In genomic region chr11:26842458-26842841, GRCh38 we compare ENCODE assay signal across 20 cellular contexts.
A peak's percentile ranks its signal among the peaks of the same experiment; 100 is the strongest.
DNase-seq lines count a peak whose midpoint lies in the region; ATAC-seq and TF ChIP-seq lines count a peak whose summit lies in the region.
"Had no signal": no experiment of that assay in that cellular context is flagged by ENCODE, and none has a peak within 500 bp of the region (broad histone marks: within the 10 kb centered on the region; RNA-seq: fewer than 3 reads in every experiment).

No MANE protein-coding gene starts in this region.

- no peaks in the 10 kb centered on the region for H3K36me3 ChIP-seq in ACC112 (ENCODE audit: insufficient read depth, low read length)
- no peaks in the 10 kb centered on the region for H3K36me3 ChIP-seq in adipocyte (ENCODE audit: control insufficient read depth, insufficient read depth, low read length, severe bottlenecking)
- H3K36me3 ChIP-seq in rectal smooth muscle tissue (ENCODE audit: control insufficient read depth, insufficient read depth, low read length): no peaks in the 10 kb centered on the region

- H3K9ac ChIP-seq in adipocyte (ENCODE audit: low read length) (peak overlapping the region; percentile 73), rectal smooth muscle tissue (ENCODE audit: low read length) (no peak overlapping the region)

- no peaks in the 10 kb centered on the region for H3K79me2 ChIP-seq in ACC112 (ENCODE audit: control insufficient read depth, insufficient read depth, low read length, unreplicated experiment)

- DNase-seq in adipocyte (ENCODE audit: low read depth) (peak; percentile 70), fibroblast of the aortic adventitia (ENCODE audit: low read depth) (peak; percentile 84), NCI-H2227 (lab: John Stamatoyannopoulos, UW; ENCODE audit: unreplicated experiment) (no peak), Kasumi-1 (lab: John Stamatoyannopoulos, UW) (no peak)
- DNase-seq: activated CD4-positive, alpha-beta T cell treated with anti-CD3 and anti-CD28 coated beads, Interleukin-2, amount 50 U/mL, for 1 hour; activated T-cell treated with anti-CD3 and anti-CD28 coated beads, Interleukin-2, amount 50 U/mL, for 48 hours; COR-L47; dermis blood vessel endothelial cell; GF-D8; H9; Karpas-422; NCI-H2029 treated with DMSO at 0.1 percent for 48 hours; NCI-H748 treated with DMSO at 0.1 percent for 48 hours; stimulated activated naive CD4-positive, alpha-beta T cell; T-helper 17 cell had no signal

- no peaks in the 10 kb centered on the region for H3K9me3 ChIP-seq in adipocyte (ENCODE audit: control insufficient read depth, low read length)
- H3K9me3 ChIP-seq: A549 had no signal

- H3K4me3 ChIP-seq in ACC112 (ENCODE audit: low read depth, low read length): 0 out of 2 replicates have a peak overlapping the region, but pooled peaks have one; percentile 2
- peak overlapping the region; percentile 33 for H3K4me3 ChIP-seq in adipocyte (ENCODE audit: low read length)
- H3K4me3 ChIP-seq in fibroblast of the aortic adventitia (ENCODE audit: low read depth, low read length): no peak overlapping the region
- no peak overlapping the region for H3K4me3 ChIP-seq in rectal smooth muscle tissue (ENCODE audit: low read length)
- H3K4me3 ChIP-seq: A549 had no signal

- H3K27me3 ChIP-seq in ACC112 (ENCODE audit: insufficient read depth, low read length) (no peaks in the 10 kb centered on the region), adipocyte (replicated peaks; ENCODE audit: control insufficient read depth, insufficient read depth, low read length) (no peaks in the 10 kb centered on the region), rectal smooth muscle tissue (ENCODE audit: control insufficient read depth, insufficient read depth, low read length) (no peaks in the 10 kb centered on the region)

- no peak for TF ChIP-seq CTCF in fibroblast of the aortic adventitia (IDR thresholded peaks at IDR 0.05; ENCODE audit: insufficient read depth, low read length)

- peak overlapping the region; percentile 60 for H2AFZ ChIP-seq in ACC112 (ENCODE audit: low read length, unreplicated experiment)

- ATAC-seq in GM21619 (IDR thresholded peaks at IDR 0.05; ENCODE audit: unreplicated experiment) (no peak), GM19035 (IDR thresholded peaks at IDR 0.05; ENCODE audit: unreplicated experiment) (no peak)
- ATAC-seq: A549, T-helper 17 cell had no signal

- H3K27ac ChIP-seq in ACC112 (ENCODE audit: low read depth, low read length) (peak overlapping the region; percentile 83), rectal smooth muscle tissue (ENCODE audit: low read depth, low read length) (peak overlapping the region; percentile 69)
- H3K27ac ChIP-seq: A549 had no signal

- H3K4me1 ChIP-seq in ACC112 (ENCODE audit: control insufficient read depth, insufficient read depth, low read length, unreplicated experiment) (peaks cover 31% of the 10 kb centered on the region), adipocyte (ENCODE audit: control insufficient read depth, insufficient read depth, low read length) (peaks cover 72% of the 10 kb centered on the region), rectal smooth muscle tissue (ENCODE audit: control insufficient read depth, insufficient read depth, low read length) (peaks cover 13% of the 10 kb centered on the region)
- H3K4me1 ChIP-seq: A549 had no signal

Comparison
In these comparisons a context has a peak if more than half of its experiments do, and no peak if none do; other contexts are left out.
1. H3K4me3 ChIP-seq: peak in ACC112 (single experiment) and adipocyte (single experiment); none in fibroblast of the aortic adventitia (single experiment) and rectal smooth muscle tissue (single experiment).
2. DNase-seq: peak in adipocyte (single experiment) and fibroblast of the aortic adventitia (single experiment); none in NCI-H2227 (single experiment) and Kasumi-1 (0 of 2).